15 cellular contexts compared by ENCODE assay signal in genomic region chr14:95218472-95219193, GRCh38.
"Had no signal": no experiment of that assay in that cellular context is flagged by ENCODE, and none has a peak within 500 bp of the region (broad histone marks: within the 10 kb centered on the region; RNA-seq: fewer than 3 reads in every experiment).

No MANE protein-coding gene starts in this region.

- DNase-seq: activated CD4-positive, alpha-beta T cell treated with anti-CD3 and anti-CD28 coated beads, Interleukin-2, amount 50 U/mL, for 48 hours; activated CD4-positive, CD25-positive, alpha-beta regulatory T cell treated with anti-CD3 and anti-CD28 coated beads, Interleukin-2, amount 50 U/mL, for 72 hours; activated naive CD4-positive, alpha-beta T cell treated with anti-CD3 and anti-CD28 coated beads, Interleukin-2, amount 10 ng/mL, durations not matched to agents 7 days and 5 days; dorsolateral prefrontal cortex; erythroblast; gastrocnemius medialis; heart right ventricle; naive thymus-derived CD4-positive, alpha-beta T cell; posterior cingulate gyrus; small intestine; stimulated activated CD4-positive, alpha-beta T cell treated with anti-CD3 and anti-CD28 coated beads, Interleukin-4, amount 100 ng/mL, for 24 hours; stimulated activated naive CD4-positive, alpha-beta T cell treated with Interleukin-2 at 50 U/mL for 16 hours; T-helper 9 cell; upper lobe of right lung had no signal

- H3K36me3 ChIP-seq: cardiac muscle cell, gastrocnemius medialis, upper lobe of right lung had no signal

- H3K4me1 ChIP-seq: gastrocnemius medialis had no signal

- H3K27ac ChIP-seq: cardiac muscle cell, heart right ventricle, upper lobe of right lung had no signal

- H3K9me3 ChIP-seq: gastrocnemius medialis, heart right ventricle, upper lobe of right lung had no signal

- H3K4me3 ChIP-seq: cardiac muscle cell, dorsolateral prefrontal cortex, gastrocnemius medialis, heart right ventricle, upper lobe of right lung had no signal

- ATAC-seq: gastrocnemius medialis; heart right ventricle; naive thymus-derived CD4-positive, alpha-beta T cell; upper lobe of right lung had no signal

- H3K27me3 ChIP-seq: dorsolateral prefrontal cortex, gastrocnemius medialis, upper lobe of right lung had no signal
